16 cellular contexts compared by ENCODE assay signal in genomic region chr7:617614-618538, GRCh38.
DNase-seq lines count a peak whose midpoint lies in the region; ATAC-seq and TF ChIP-seq lines count a peak whose summit lies in the region.
"Had no signal": no experiment of that assay in that cellular context is flagged by ENCODE, and none has a peak within 500 bp of the region (broad histone marks: within the 10 kb centered on the region; RNA-seq: fewer than 3 reads in every experiment).

No MANE protein-coding gene starts in this region.

- peaks cover 0 to 14% (median 9%) of the 10 kb centered on the region in 3 donors for H3K9me3 ChIP-seq in esophagus squamous epithelium
- no peaks in the 10 kb centered on the region for H3K9me3 ChIP-seq in GM23248 (ENCODE audit: low read depth)
- H3K9me3 ChIP-seq: ovary had no signal

- ATAC-seq in activated B cell treated with CpG ODN at 0.5 μM for 24 hours (ENCODE audit: low read depth) = no peak
- peak; percentile 54 for ATAC-seq in stimulated activated effector memory CD8-positive, alpha-beta T cell treated with anti-CD3 and anti-CD28 coated beads, Interleukin-12 subunit alpha, Interleukin-12 subunit beta, amount 100 ng/mL, for 72 hours
- no peak for ATAC-seq in GM21786 (IDR thresholded peaks at IDR 0.05; ENCODE audit: unreplicated experiment)
- ATAC-seq: Panc1 had no signal

- H3K27ac ChIP-seq in esophagus squamous epithelium (peak overlapping the region; percentile 25 to 63 (median 33)), GM23248 (no peak overlapping the region)
- H3K27ac ChIP-seq: ovary had no signal

- H2AFZ ChIP-seq in GM23248 = no peak overlapping the region

- H3K27me3 ChIP-seq in esophagus squamous epithelium = no peaks in the 10 kb centered on the region
- no peaks in the 10 kb centered on the region for H3K27me3 ChIP-seq in GM23248 (replicated peaks; ENCODE audit: insufficient read depth)
- H3K27me3 ChIP-seq: ovary had no signal

- H3K4me1 Mint-ChIP-seq in activated B cell treated with CpG ODN at 0.5 μM for 24 hours = peaks cover 12% of the 10 kb centered on the region
- peaks cover 65% of the 10 kb centered on the region for H3K4me1 Mint-ChIP-seq in stimulated activated effector memory CD8-positive, alpha-beta T cell treated with anti-CD3 and anti-CD28 coated beads, Interleukin-12 subunit alpha, Interleukin-12 subunit beta, amount 100 ng/mL, for 72 hours

- no peak for TF ChIP-seq POLR2A in esophagus squamous epithelium (IDR thresholded peaks at IDR 0.05)

- no peak overlapping the region for H3K4me3 Mint-ChIP-seq in activated B cell treated with CpG ODN at 0.5 μM for 24 hours
- H3K4me3 Mint-ChIP-seq in stimulated activated effector memory CD8-positive, alpha-beta T cell treated with anti-CD3 and anti-CD28 coated beads, Interleukin-12 subunit alpha, Interleukin-12 subunit beta, amount 100 ng/mL, for 72 hours = peak overlapping the region; percentile 64

- H3K9ac ChIP-seq in GM23248 = no peak overlapping the region

- intact Hi-C loops in activated B cell treated with CpG ODN at 0.5 μM for 24 hours (cut with micrococcal nuclease) (no loop called here), esophagus squamous epithelium (cut with DNase I) (no loop called here)

- no peaks in the 10 kb centered on the region for H3F3A ChIP-seq in GM23248 (ENCODE audit: insufficient read depth)

- CTCF ChIA-PET in activated B cell treated with CpG ODN at 0.5 μM for 24 hours (lab: Charles Lee) = no interaction called here

- in situ Hi-C loops in GM23248 (cut with MboI) = no loop called here

- no peaks in the 10 kb centered on the region for H3K27me3 Mint-ChIP-seq in activated B cell treated with CpG ODN at 0.5 μM for 24 hours

- peak overlapping the region; percentile 2 for H3K27ac Mint-ChIP-seq in activated B cell treated with CpG ODN at 0.5 μM for 24 hours
- H3K27ac Mint-ChIP-seq in stimulated activated effector memory CD8-positive, alpha-beta T cell treated with anti-CD3 and anti-CD28 coated beads, Interleukin-12 subunit alpha, Interleukin-12 subunit beta, amount 100 ng/mL, for 72 hours = peak overlapping the region; percentile 90

- no peaks in the 10 kb centered on the region for H4K20me1 ChIP-seq in GM23248 (ENCODE audit: insufficient read depth)

- peaks cover 9% of the 10 kb centered on the region for H3K36me3 Mint-ChIP-seq in activated B cell treated with CpG ODN at 0.5 μM for 24 hours (ENCODE audit: low read depth)
- peaks cover 11% of the 10 kb centered on the region for H3K36me3 Mint-ChIP-seq in stimulated activated effector memory CD8-positive, alpha-beta T cell treated with anti-CD3 and anti-CD28 coated beads, Interleukin-12 subunit alpha, Interleukin-12 subunit beta, amount 100 ng/mL, for 72 hours

- WGBS in esophagus squamous epithelium, 2 donors = 75 to 95% methylated on average over 8 to 17 of the region's 23 CpGs
- WGBS in GM23248 (ENCODE audit: low coverage in 1 of 2, low lambda C conversion rate in 2 of 2, missing lambda C conversion rate in 2 of 2), 2 experiments = 82 to 83% methylated on average over 22 to 23 of the region's 23 CpGs

- H3K4me3 ChIP-seq in esophagus squamous epithelium (no peak overlapping the region), GM23248 (no peak overlapping the region)
- H3K4me3 ChIP-seq: ovary had no signal

- TF ChIP-seq CTCF in activated B cell treated with CpG ODN at 0.5 μM for 24 hours (IDR thresholded peaks at IDR 0.05) = no peak
- TF ChIP-seq CTCF in esophagus squamous epithelium (IDR thresholded peaks at IDR 0.05) = no peak

- no peaks in the 10 kb centered on the region for H3K9me2 ChIP-seq in GM23248 (ENCODE audit: insufficient read depth)

- no peak overlapping the region for H3K4me2 ChIP-seq in GM23248 (ENCODE audit: unreplicated experiment)

- H3K36me3 ChIP-seq in esophagus squamous epithelium (no peaks in the 10 kb centered on the region), GM23248 (ENCODE audit: low read depth) (0 out of 2 replicates have a peak, but pooled peaks cover 5% of the 10 kb centered on the region)
- H3K36me3 ChIP-seq: ovary had no signal

- peaks cover 12% of the 10 kb centered on the region for H3K9me3 Mint-ChIP-seq in activated B cell treated with CpG ODN at 0.5 μM for 24 hours
- H3K9me3 Mint-ChIP-seq in stimulated activated effector memory CD8-positive, alpha-beta T cell treated with anti-CD3 and anti-CD28 coated beads, Interleukin-12 subunit alpha, Interleukin-12 subunit beta, amount 100 ng/mL, for 72 hours = peaks cover 16% of the 10 kb centered on the region

- peak; percentile 48 for DNase-seq in activated CD4-positive, alpha-beta T cell treated with anti-CD3 and anti-CD28 coated beads for 48 hours
- no peak for DNase-seq in activated CD4-positive, alpha-beta T cell treated with anti-CD3 and anti-CD28 coated beads for 1 hour
- DNase-seq in activated B cell treated with CpG ODN at 0.5 μM for 24 hours = no peak
- DNase-seq in esophagus squamous epithelium (lab: John Stamatoyannopoulos, UW) = no peak
- no peak for DNase-seq in stimulated activated effector memory CD8-positive, alpha-beta T cell treated with anti-CD3 and anti-CD28 coated beads, Interleukin-12 subunit alpha, Interleukin-12 subunit beta, amount 100 ng/mL, for 72 hours (ENCODE audit: low spot score in 2 of 2)
- DNase-seq in hypothalamus (lab: John Stamatoyannopoulos, UW) = no peak
- no peak for DNase-seq in GM23248
- DNase-seq: 8988T, dermis blood vessel endothelial cell, DMS79 treated with DMSO at 0.1 percent for 48 hours, foreskin melanocyte, ovary, substantia nigra, T1000 had no signal

- no peaks in the 10 kb centered on the region for H3K79me2 ChIP-seq in GM23248 (ENCODE audit: insufficient read depth)

- POLR2A ChIA-PET in activated B cell treated with CpG ODN at 0.5 μM for 24 hours (lab: Charles Lee) = interaction anchor here (1.0 kb wide), 1 partner anchor 17 kb away, joined by 3 read pairs; no protein-coding TSS in a partner anchor

- H3K4me1 ChIP-seq in esophagus squamous epithelium = peaks cover 4 to 49% (median 11%) of the 10 kb centered on the region in 3 donors
- H3K4me1 ChIP-seq in GM23248 (ENCODE audit: insufficient read depth) = no peaks in the 10 kb centered on the region
